34 cellular contexts compared by ENCODE assay signal in genomic region chr5:81283976-81284375, GRCh38. TPM values are rescaled to one million over a fixed set of nuclear protein-coding genes. Genes with fewer than 3 reads are reported as not detected.
"Had no signal": no experiment of that assay in that cellular context is flagged by ENCODE, and none has a peak within 500 bp of the region (broad histone marks: within the 10 kb centered on the region; RNA-seq: fewer than 3 reads in every experiment).

No MANE protein-coding gene starts in this region.

- H3K4me1 ChIP-seq: adrenal gland, ascending aorta, breast epithelium, esophagus muscularis mucosa, gastrocnemius medialis had no signal

- DNase-seq: activated B cell treated with CpG ODN at 0.5 μM for 24 hours; activated CD4-positive, alpha-beta memory T cell treated with anti-CD3 and anti-CD28 coated beads for 36 hours; activated CD4-positive, alpha-beta T cell treated with anti-CD3 and anti-CD28 coated beads for 36 hours; activated CD4-positive, alpha-beta T cell treated with anti-CD3 and anti-CD28 coated beads, Interleukin-2, amount 10 ng/mL, durations not matched to agents 24 days and 14 days; activated effector memory CD4-positive, alpha-beta T cell treated with Interleukin-2 at 50 U/mL for 16 hours; activated gamma-delta T cell treated with Interleukin-2 at 50 U/mL for 16 hours; activated naive CD4-positive, alpha-beta T cell treated with anti-CD3 and anti-CD28 coated beads, Interleukin-2, amount 50 U/mL, for 16 hours; activated naive CD4-positive, alpha-beta T cell treated with Interleukin-2 at 50 U/mL for 16 hours; activated naive CD8-positive, alpha-beta T cell treated with anti-CD3 and anti-CD28 coated beads, Interleukin-2, amount 50 U/mL, for 24 hours; activated T-cell treated with anti-CD3 and anti-CD28 coated beads, Interleukin-2, amount 50 U/mL, for 4 hours; adrenal gland; central memory CD4-positive, alpha-beta T cell; cerebellar nuclear complex; dorsolateral prefrontal cortex; effector memory CD4-positive, alpha-beta T cell; endodermal cell; erythroblast; foreskin keratinocyte; gastrocnemius medialis; glutamatergic neuron; T-helper 1 cell; T-helper 17 cell; T1000; WERI-Rb-1 had no signal

- H3K27me3 ChIP-seq: adrenal gland, ascending aorta, breast epithelium, cardiac muscle cell, dorsolateral prefrontal cortex, esophagus muscularis mucosa, foreskin keratinocyte, gastrocnemius medialis had no signal

- H3K36me3 ChIP-seq: adrenal gland, breast epithelium, cardiac muscle cell, esophagus muscularis mucosa, gastrocnemius medialis, WERI-Rb-1 had no signal

- H3K9me3 ChIP-seq: adrenal gland, breast epithelium, esophagus muscularis mucosa, gastrocnemius medialis had no signal

- H3K27ac Mint-ChIP-seq: activated B cell treated with CpG ODN at 0.5 μM for 24 hours; activated CD4-positive, alpha-beta memory T cell treated with anti-CD3 and anti-CD28 coated beads for 36 hours; activated CD4-positive, alpha-beta T cell treated with anti-CD3 and anti-CD28 coated beads for 36 hours; activated CD4-positive, alpha-beta T cell treated with anti-CD3 and anti-CD28 coated beads, Interleukin-2, amount 10 ng/mL, durations not matched to agents 24 days and 14 days; activated naive CD8-positive, alpha-beta T cell; brain; dendritic cell treated with granulocyte-macrophage colony-stimulating factor and Interleukin-4, amounts not matched to agents 40 ng/mL and 50 ng/mL, for 4 days; endodermal cell; T-helper 17 cell; T-helper 2 cell treated with Interferon-gamma antibody and Interleukin-4, amounts not matched to agents 5 μg/mL and 100 μg/mL, for 36 hours had no signal

- H3K4me1 Mint-ChIP-seq: brain had no signal

- H3K27me3 Mint-ChIP-seq: activated B cell treated with CpG ODN at 0.5 μM for 24 hours; activated CD4-positive, alpha-beta memory T cell treated with anti-CD3 and anti-CD28 coated beads for 36 hours; activated CD4-positive, alpha-beta T cell treated with anti-CD3 and anti-CD28 coated beads for 36 hours; activated CD4-positive, alpha-beta T cell treated with anti-CD3 and anti-CD28 coated beads, Interleukin-2, amount 10 ng/mL, durations not matched to agents 24 days and 14 days; activated naive CD8-positive, alpha-beta T cell; activated naive CD8-positive, alpha-beta T cell treated with anti-CD3 and anti-CD28 coated beads, Interleukin-2, amount 50 U/mL, for 24 hours; activated T-helper 17 cell treated with anti-CD3 and anti-CD28 coated beads, Interleukin-2, amount 50 U/mL, for 72 hours; brain; dendritic cell treated with granulocyte-macrophage colony-stimulating factor and Interleukin-4, amounts not matched to agents 40 ng/mL and 50 ng/mL, for 4 days; T-helper 17 cell had no signal

- H3K9me3 Mint-ChIP-seq: activated B cell treated with CpG ODN at 0.5 μM for 24 hours; activated T-cell treated with anti-CD3 and anti-CD28 coated beads, Interleukin-2, amount 50 U/mL, for 4 hours; activated T-helper 17 cell treated with anti-CD3 and anti-CD28 coated beads, Interleukin-2, amount 50 U/mL, for 72 hours had no signal

- H3K4me3 ChIP-seq: adrenal gland, ascending aorta, breast epithelium, cardiac muscle cell, coronary artery, dorsolateral prefrontal cortex, esophagus muscularis mucosa, gastrocnemius medialis had no signal

- H3K27ac ChIP-seq: adrenal gland, ascending aorta, breast epithelium, cardiac muscle cell, coronary artery, dorsolateral prefrontal cortex, esophagus muscularis mucosa, foreskin keratinocyte, gastrocnemius medialis, WERI-Rb-1 had no signal

- H3K4me3 Mint-ChIP-seq: activated B cell treated with CpG ODN at 0.5 μM for 24 hours; activated CD4-positive, alpha-beta memory T cell treated with anti-CD3 and anti-CD28 coated beads for 36 hours; activated CD4-positive, alpha-beta T cell treated with anti-CD3 and anti-CD28 coated beads for 36 hours; activated CD4-positive, alpha-beta T cell treated with anti-CD3 and anti-CD28 coated beads, Interleukin-2, amount 10 ng/mL, durations not matched to agents 24 days and 14 days; activated naive CD8-positive, alpha-beta T cell; activated T-cell treated with anti-CD3 and anti-CD28 coated beads, Interleukin-2, amount 50 U/mL, for 4 hours; brain; dendritic cell treated with granulocyte-macrophage colony-stimulating factor and Interleukin-4, amounts not matched to agents 40 ng/mL and 50 ng/mL, for 4 days; endodermal cell; T-helper 17 cell; T-helper 2 cell treated with Interferon-gamma antibody and Interleukin-4, amounts not matched to agents 5 μg/mL and 100 μg/mL, for 36 hours had no signal

- ATAC-seq: gastrocnemius medialis, T-helper 17 cell had no signal

RNA-seq across cellular contexts. Expression of gene CKMT2, which starts 50.9 kb away (rescaled TPM):
- total RNA-seq: activated B cell treated with CpG ODN at 0.5 μM for 24 hours; activated CD4-positive, alpha-beta memory T cell treated with anti-CD3 and anti-CD28 coated beads for 36 hours; activated CD4-positive, alpha-beta T cell treated with anti-CD3 and anti-CD28 coated beads for 36 hours; activated CD4-positive, alpha-beta T cell treated with anti-CD3 and anti-CD28 coated beads, Interleukin-2, amount 10 ng/mL, durations not matched to agents 24 days and 14 days; activated T-cell treated with anti-CD3 and anti-CD28 coated beads, Interleukin-2, amount 50 U/mL, for 4 hours; activated T-helper 17 cell treated with anti-CD3 and anti-CD28 coated beads, Interleukin-2, amount 50 U/mL, for 72 hours; foreskin keratinocyte; T-helper 17 cell had no signal
- polyA plus RNA-seq: foreskin keratinocyte had no signal
